In the genomic region with DNA sequence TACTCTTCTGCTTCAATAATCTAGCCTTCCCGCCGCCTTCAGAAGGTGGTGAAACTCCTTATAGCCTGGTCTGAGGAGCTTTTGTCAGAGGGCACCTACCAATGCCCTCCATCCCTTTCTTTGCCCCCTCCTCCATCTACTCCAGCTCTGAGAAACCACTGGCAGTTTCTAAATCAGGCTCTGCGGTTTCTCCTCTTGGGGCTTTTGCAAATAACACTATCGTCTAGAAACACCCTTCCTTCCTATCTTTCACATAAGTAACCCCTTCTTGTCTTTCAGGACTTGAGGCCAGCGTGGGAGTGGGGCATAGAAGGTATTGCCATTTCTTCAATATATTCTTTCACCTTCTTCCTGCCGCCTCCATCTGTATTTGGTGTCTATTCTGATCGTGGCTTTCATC, we compare ENCODE assay signal across 9 cellular contexts. TPM values are rescaled to one million over a fixed set of nuclear protein-coding genes. Genes with fewer than 3 reads are reported as not detected.
DNase-seq lines count a peak whose midpoint lies in the region; ATAC-seq and TF ChIP-seq lines count a peak whose summit lies in the region.
"Had no signal": no experiment of that assay in that cellular context is flagged by ENCODE, and none has a peak within 500 bp of the region (broad histone marks: within the 10 kb centered on the region; RNA-seq: fewer than 3 reads in every experiment).

No MANE protein-coding gene starts in this region.

- H2AFZ ChIP-seq in neural progenitor cell (replicated peaks): no peak overlapping the region

- H3K4me1 Mint-ChIP-seq in activated T-helper 1 cell treated with anti-CD3 and anti-CD28 coated beads, Interleukin-12 subunit alpha, Interleukin-12 subunit beta, Interleukin-2, Interleukin-4 antibody, amounts not matched to agents 30 ng/mL and 10 ng/mL and 1 ng/mL, durations not matched to agents 14 hours and 24 hours and 36 hours (ENCODE audit: low read depth): peaks cover 19% of the 10 kb centered on the region
- H3K4me1 Mint-ChIP-seq in neural progenitor cell: peaks cover 14% of the 10 kb centered on the region

- H3K27me3 ChIP-seq in neural progenitor cell: no peaks in the 10 kb centered on the region

- H3K9me3 Mint-ChIP-seq in activated T-helper 1 cell treated with anti-CD3 and anti-CD28 coated beads, Interleukin-12 subunit alpha, Interleukin-12 subunit beta, Interleukin-2, Interleukin-4 antibody, amounts not matched to agents 30 ng/mL and 10 ng/mL and 1 ng/mL, durations not matched to agents 14 hours and 24 hours and 36 hours: no peaks in the 10 kb centered on the region
- no peaks in the 10 kb centered on the region for H3K9me3 Mint-ChIP-seq in neural progenitor cell

- H4K20me1 ChIP-seq in neural progenitor cell (ENCODE audit: low read depth): no peaks in the 10 kb centered on the region

- H3K36me3 ChIP-seq in neural progenitor cell: no peaks in the 10 kb centered on the region

- H3K9ac ChIP-seq in neural progenitor cell: no peak overlapping the region

- peak overlapping the region; percentile 83 for H3K4me3 Mint-ChIP-seq in activated T-helper 1 cell treated with anti-CD3 and anti-CD28 coated beads, Interleukin-12 subunit alpha, Interleukin-12 subunit beta, Interleukin-2, Interleukin-4 antibody, amounts not matched to agents 30 ng/mL and 10 ng/mL and 1 ng/mL, durations not matched to agents 14 hours and 24 hours and 36 hours
- no peak overlapping the region for H3K4me3 Mint-ChIP-seq in neural progenitor cell

- no peaks in the 10 kb centered on the region for H3K79me2 ChIP-seq in neural progenitor cell (ENCODE audit: low read depth)

- no peak overlapping the region for H3K4me3 ChIP-seq in neural progenitor cell

- DNase-seq in GF-D8 (lab: John Stamatoyannopoulos, UW): peak; percentile 90
- peak; percentile 65 to 68 for DNase-seq in Kasumi-1 (lab: John Stamatoyannopoulos, UW)
- DNase-seq in activated T-helper 1 cell treated with anti-CD3 and anti-CD28 coated beads, Interleukin-12 subunit alpha, Interleukin-12 subunit beta, Interleukin-2, Interleukin-4 antibody, amounts not matched to agents 30 ng/mL and 10 ng/mL and 1 ng/mL, durations not matched to agents 14 hours and 24 hours and 36 hours (ENCODE audit: low spot score): peak; percentile 5
- no peak for DNase-seq in neural progenitor cell (ENCODE audit: low spot score)
- no peak for DNase-seq in caudate nucleus (lab: John Stamatoyannopoulos, UW)
- DNase-seq in DMS 273 (lab: John Stamatoyannopoulos, UW; ENCODE audit: unreplicated experiment): no peak
- DNase-seq: NCI-H446 had no signal

- no peaks in the 10 kb centered on the region for H3K36me3 Mint-ChIP-seq in activated T-helper 1 cell treated with anti-CD3 and anti-CD28 coated beads, Interleukin-12 subunit alpha, Interleukin-12 subunit beta, Interleukin-2, Interleukin-4 antibody, amounts not matched to agents 30 ng/mL and 10 ng/mL and 1 ng/mL, durations not matched to agents 14 hours and 24 hours and 36 hours (ENCODE audit: low read depth)
- no peaks in the 10 kb centered on the region for H3K36me3 Mint-ChIP-seq in neural progenitor cell

- H3F3A ChIP-seq in neural progenitor cell (ENCODE audit: low read depth): no peaks in the 10 kb centered on the region

- H3K4me2 ChIP-seq in neural progenitor cell: no peak overlapping the region

- no peaks in the 10 kb centered on the region for H3K27me3 Mint-ChIP-seq in activated T-helper 1 cell treated with anti-CD3 and anti-CD28 coated beads, Interleukin-12 subunit alpha, Interleukin-12 subunit beta, Interleukin-2, Interleukin-4 antibody, amounts not matched to agents 30 ng/mL and 10 ng/mL and 1 ng/mL, durations not matched to agents 14 hours and 24 hours and 36 hours (ENCODE audit: insufficient read depth)
- peaks cover 5% of the 10 kb centered on the region for H3K27me3 Mint-ChIP-seq in neural progenitor cell (ENCODE audit: insufficient read depth, low read depth)

- no peaks in the 10 kb centered on the region for H3K9me3 ChIP-seq in neural progenitor cell (ENCODE audit: low read depth)

- peak overlapping the region; percentile 83 for H3K27ac Mint-ChIP-seq in activated T-helper 1 cell treated with anti-CD3 and anti-CD28 coated beads, Interleukin-12 subunit alpha, Interleukin-12 subunit beta, Interleukin-2, Interleukin-4 antibody, amounts not matched to agents 30 ng/mL and 10 ng/mL and 1 ng/mL, durations not matched to agents 14 hours and 24 hours and 36 hours
- H3K27ac Mint-ChIP-seq in neural progenitor cell: peak overlapping the region; percentile 22

- no peak for ATAC-seq in esophagus mucosa
- ATAC-seq in GM21360 (IDR thresholded peaks at IDR 0.05; ENCODE audit: unreplicated experiment): no peak

- intact Hi-C loops in activated T-helper 1 cell treated with anti-CD3 and anti-CD28 coated beads, Interleukin-12 subunit alpha, Interleukin-12 subunit beta, Interleukin-2, Interleukin-4 antibody, amounts not matched to agents 30 ng/mL and 10 ng/mL and 1 ng/mL, durations not matched to agents 14 hours and 24 hours and 36 hours (cut with micrococcal nuclease): loop anchor here (5.0 to 10.0 kb wide), 2 partner anchors 102 to 200 kb away; a partner anchor contains a TSS

- no peak for TF ChIP-seq CTCF in neural progenitor cell (IDR thresholded peaks at IDR 0.05)

- H3K27ac ChIP-seq in neural progenitor cell (no peak overlapping the region), caudate nucleus (ENCODE audit: low read depth, low read length) (no peak overlapping the region)

- H3K4me1 ChIP-seq in neural progenitor cell: no peaks in the 10 kb centered on the region

RNA-seq across cellular contexts. Expression of a gene that starts 1.2 kb away (rescaled TPM):
- total RNA-seq in activated T-helper 1 cell treated with anti-CD3 and anti-CD28 coated beads, Interleukin-12 subunit alpha, Interleukin-12 subunit beta, Interleukin-2, Interleukin-4 antibody, amounts not matched to agents 30 ng/mL and 10 ng/mL and 1 ng/mL, durations not matched to agents 14 hours and 24 hours and 36 hours: not detected in 2 replicates
- total RNA-seq in neural progenitor cell (ENCODE audit: low replicate concordance) (1.7 and 3.2 TPM in 2 replicates), esophagus mucosa (0.80 TPM)

Comparison
In these comparisons a context has a peak if more than half of its experiments do, and no peak if none do; other contexts are left out.
1. DNase-seq: peak in GF-D8 (single experiment), Kasumi-1 (2 of 2) and activated T-helper 1 cell treated with anti-CD3 and anti-CD28 coated beads, Interleukin-12 subunit alpha, Interleukin-12 subunit beta, Interleukin-2, Interleukin-4 antibody, amounts not matched to agents 30 ng/mL and 10 ng/mL and 1 ng/mL, durations not matched to agents 14 hours and 24 hours and 36 hours (single experiment); none in neural progenitor cell (single experiment), caudate nucleus (0 of 61) and DMS 273 (single experiment).